In the genomic region with DNA sequence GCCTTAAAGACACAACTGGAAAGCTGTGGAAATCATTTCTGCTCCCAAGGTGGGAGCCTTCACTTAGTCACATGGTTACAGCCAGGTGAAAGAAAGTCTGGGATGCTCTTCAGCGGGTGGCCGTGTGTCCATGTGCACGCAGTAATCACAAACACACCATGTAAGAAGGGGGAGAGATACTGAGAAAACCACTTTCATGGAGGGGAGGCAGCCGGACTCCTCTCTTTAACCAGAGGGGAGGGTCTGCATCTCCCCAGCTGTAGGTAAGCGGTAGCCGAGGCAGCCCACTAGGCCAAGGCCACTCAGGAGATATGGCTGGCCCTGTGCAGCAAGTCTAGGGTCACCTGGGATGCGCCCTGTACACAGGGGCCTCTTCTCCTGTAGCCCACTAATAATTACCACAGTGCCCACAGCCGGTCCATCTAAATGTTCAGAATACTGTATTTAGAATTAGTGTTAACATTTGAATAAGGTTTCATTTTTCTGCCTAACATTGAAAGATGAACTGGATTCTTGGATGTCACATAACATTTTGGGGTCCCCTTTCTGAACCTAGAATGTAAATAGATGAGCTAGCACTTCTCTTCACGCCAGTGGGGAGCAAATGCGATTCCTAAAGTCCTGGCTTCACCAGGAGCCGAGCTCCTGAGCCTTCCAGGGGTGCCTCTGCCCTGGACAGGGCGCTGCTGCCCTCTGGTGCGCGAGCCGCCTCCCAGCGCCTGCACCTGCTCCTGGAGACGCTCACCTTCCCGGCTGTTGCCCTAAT, we compare ENCODE assay signal across 9 cellular contexts. TPM values are rescaled to one million over a fixed set of nuclear protein-coding genes. Genes with fewer than 3 reads are reported as not detected.
DNase-seq lines count a peak whose midpoint lies in the region; ATAC-seq, FAIRE-seq and TF ChIP-seq lines count a peak whose summit lies in the region.
"Had no signal": no experiment of that assay in that cellular context is flagged by ENCODE, and none has a peak within 500 bp of the region (broad histone marks: within the 10 kb centered on the region; RNA-seq: fewer than 3 reads in every experiment).

No MANE protein-coding gene starts in this region.

- peaks cover 16% of the 10 kb centered on the region; the same call in 1 of the 2 replicates for H3K9me3 ChIP-seq in NT2/D1 (ENCODE audit: insufficient read depth, low read length)
- H3K9me3 ChIP-seq in right atrium auricular region = no peaks in the 10 kb centered on the region
- no peaks in the 10 kb centered on the region for H3K9me3 ChIP-seq in small intestine (ENCODE audit: control insufficient read depth, low read depth)

- FAIRE-seq in small intestine (lab: Jason Lieb, UNC) = no peak
- FAIRE-seq: frontal cortex had no signal

- peak; percentile 63 for ATAC-seq in GM18502 (IDR thresholded peaks at IDR 0.05; ENCODE audit: poor library complexity, unreplicated experiment)
- ATAC-seq in HG03103 (IDR thresholded peaks at IDR 0.05; ENCODE audit: low read depth, unreplicated experiment) = peak; percentile 83

- H3K27me3 ChIP-seq in NT2/D1 (ENCODE audit: insufficient read depth, insufficient read length) (peaks cover 3% of the 10 kb centered on the region), right atrium auricular region (no peaks in the 10 kb centered on the region), small intestine (ENCODE audit: control insufficient read depth in 2 of 2, insufficient read depth in 2 of 2, low read length in 2 of 2) (no peaks in the 10 kb centered on the region)

- 43 to 50% (median 46%) methylated on average over 18 of the region's 18 CpGs for WGBS in small intestine, 3 donors

- peak; percentile 47 for TF ChIP-seq CTCF in AG04449 (IDR thresholded peaks at IDR 0.05; ENCODE audit: insufficient read depth, low read length, missing control alignments)
- peak; percentile 18 to 81 for TF ChIP-seq CTCF in right atrium auricular region (IDR thresholded peaks at IDR 0.05)

- CTCF ChIA-PET in AG04449 (lab: Yijun Ruan, JAX) = no interaction called here

- H3K4me1 ChIP-seq in NT2/D1 (ENCODE audit: insufficient read depth, insufficient read length) (peaks cover 3% of the 10 kb centered on the region), right atrium auricular region (no peaks in the 10 kb centered on the region), small intestine (ENCODE audit: control insufficient read depth in 2 of 2, insufficient read depth in 1 of 2, low read depth in 1 of 2, low read length in 1 of 2) (peaks cover 3 to 7% of the 10 kb centered on the region in 2 donors)

- H3K4me3 ChIP-seq in AG04449 (ENCODE audit: low read depth, low read length) (no peak overlapping the region), NT2/D1 (ENCODE audit: insufficient read length, low read depth) (no peak overlapping the region), right atrium auricular region (no peak overlapping the region), small intestine (ENCODE audit: low read depth in 1 of 2, low read length in 2 of 2) (no peak overlapping the region)

- H3K27ac ChIP-seq in right atrium auricular region (no peak overlapping the region), small intestine (ENCODE audit: low read depth in 1 of 2, low read length in 1 of 2) (no peak overlapping the region)

- DNase-seq in AG04449 (ENCODE audit: low read depth, low spot score) = no peak
- DNase-seq in NT2/D1 (ENCODE audit: low read depth, low spot score) = peak; percentile 46
- peak; percentile 50 for DNase-seq in activated T-helper 9 cell treated with anti-CD3 and anti-CD28 coated beads, Interleukin-2, amount 50 U/mL, for 16 hours (ENCODE audit: low read depth)
- DNase-seq in right atrium auricular region (ENCODE audit: low spot score) = no peak
- peak; percentile 68 for DNase-seq in small intestine
- DNase-seq in occipital lobe (lab: John Stamatoyannopoulos, UW) = no peak

- H3K36me3 ChIP-seq in NT2/D1 (ENCODE audit: insufficient read depth, insufficient read length, low read length) (no peaks in the 10 kb centered on the region), right atrium auricular region (no peaks in the 10 kb centered on the region), small intestine (ENCODE audit: control insufficient read depth in 2 of 2, insufficient read depth in 2 of 2, low read length in 2 of 2) (no peaks in the 10 kb centered on the region)

- H3K9ac ChIP-seq in NT2/D1 (ENCODE audit: insufficient read length, low read depth) = peak overlapping the region; percentile 4

- POLR2A ChIA-PET in AG04449 (lab: Yijun Ruan, JAX) = no interaction called here

RNA-seq across cellular contexts. Expression of a gene that starts 15.9 kb away (rescaled TPM):
- total RNA-seq in right atrium auricular region (not detected), occipital lobe (not detected)
- polyA plus RNA-seq in small intestine = not detected
- total RNA-seq: frontal cortex had no signal

RNA-seq across cellular contexts. Expression of a gene that starts 19.0 kb away (rescaled TPM):
- under 1 TPM in 1 of 2 donors, not detected in 1; 0.37 TPM for total RNA-seq in right atrium auricular region
- polyA plus RNA-seq in small intestine = 1 to 10 TPM in 1 of 3 donors, under 1 TPM in 2; 0.54 to 1.2 (median 0.89) TPM
- not detected for total RNA-seq in occipital lobe
- total RNA-seq: frontal cortex had no signal

Comparison
In these comparisons a context has a peak if more than half of its experiments do, and no peak if none do; other contexts are left out.
1. DNase-seq: peak in NT2/D1 (single experiment), activated T-helper 9 cell treated with anti-CD3 and anti-CD28 coated beads, Interleukin-2, amount 50 U/mL, for 16 hours (single experiment) and small intestine (single experiment); none in AG04449 (single experiment), right atrium auricular region (single experiment) and occipital lobe (single experiment).